ENCODE assay signal across 14 cellular contexts in genomic region chr17:9356488-9356911, GRCh38.
DNase-seq lines count a peak whose midpoint lies in the region; ATAC-seq and TF ChIP-seq lines count a peak whose summit lies in the region.
"Had no signal": no experiment of that assay in that cellular context is flagged by ENCODE, and none has a peak within 500 bp of the region (broad histone marks: within the 10 kb centered on the region; RNA-seq: fewer than 3 reads in every experiment).

No MANE protein-coding gene starts in this region.

- H3K27me3 ChIP-seq in dorsolateral prefrontal cortex: no peaks in the 10 kb centered on the region
- H3K27me3 ChIP-seq in neuronal stem cell (ENCODE audit: control insufficient read depth in 3 of 3, insufficient read depth in 3 of 3, low read depth in 1 of 3, low read length in 3 of 3): no peaks in the 10 kb centered on the region
- no peaks in the 10 kb centered on the region for H3K27me3 ChIP-seq in Peyer's patch
- H3K27me3 ChIP-seq in MM.1S (replicated peaks; ENCODE audit: insufficient read depth, low read length): no peaks in the 10 kb centered on the region

- peaks cover 2 to 7% of the 10 kb centered on the region in 2 donors for H3K4me1 ChIP-seq in neuronal stem cell (ENCODE audit: control insufficient read depth in 2 of 2, insufficient read depth in 1 of 2, low read depth in 1 of 2, low read length in 2 of 2)
- no peaks in the 10 kb centered on the region for H3K4me1 ChIP-seq in Peyer's patch
- H3K4me1 ChIP-seq in MM.1S (ENCODE audit: low read length): no peaks in the 10 kb centered on the region
- H3K4me1 ChIP-seq: Caco-2 had no signal

- no peak overlapping the region for H2AFZ ChIP-seq in neuronal stem cell (ENCODE audit: low read length)
- no peak overlapping the region for H2AFZ ChIP-seq in MM.1S (ENCODE audit: low read length)

- TF ChIP-seq CTCF in dorsolateral prefrontal cortex (IDR thresholded peaks at IDR 0.05 in 54 of 56, conservative IDR thresholded peaks at IDR 0.05 in 2 of 56; ENCODE audit: low read depth in 1 of 56, partially characterized antibody in 56 of 56) (no peak), Peyer's patch (IDR thresholded peaks at IDR 0.05) (no peak), MM.1S (IDR thresholded peaks at IDR 0.05; ENCODE audit: low read length) (no peak)

- peak; percentile 60 for DNase-seq in GDM1 (lab: John Stamatoyannopoulos, UW)
- peak; percentile 56 to 87 for DNase-seq in NCI-H526 (lab: John Stamatoyannopoulos, UW)
- peak in 9 of 10 donors; percentile 21 to 69 (median 57) for DNase-seq in dorsolateral prefrontal cortex
- DNase-seq in neuronal stem cell (ENCODE audit: low spot score): no peak
- DNase-seq in COR-L47 (lab: John Stamatoyannopoulos, UW): no peak
- DNase-seq in Peyer's patch: no peak
- DNase-seq in MM.1S: no peak
- DNase-seq: Caco-2; effector memory CD8-positive, alpha-beta T cell; mammary epithelial cell; NCI-H187; stimulated activated CD4-positive, alpha-beta T cell treated with anti-CD3 and anti-CD28 coated beads, Interleukin-4, amount 100 ng/mL, for 1 hour had no signal

- H3K4me3 ChIP-seq in dorsolateral prefrontal cortex (no peak overlapping the region), neuronal stem cell (ENCODE audit: low read length in 2 of 2) (no peak overlapping the region), Peyer's patch (no peak overlapping the region), MM.1S (ENCODE audit: low read length) (no peak overlapping the region)

- H2BK5ac ChIP-seq in neuronal stem cell (ENCODE audit: low read length): no peak overlapping the region

- H3K18ac ChIP-seq in neuronal stem cell (ENCODE audit: low read length): peak overlapping the region; percentile 44

- no peak overlapping the region for H3K9ac ChIP-seq in neuronal stem cell (ENCODE audit: low read depth, low read length, poor library complexity)
- no peak overlapping the region for H3K9ac ChIP-seq in MM.1S (ENCODE audit: low read length)

- H3K79me2 ChIP-seq in MM.1S (ENCODE audit: low read length): no peaks in the 10 kb centered on the region

- H3K36me3 ChIP-seq in neuronal stem cell (replicated peaks in 1 of 2; ENCODE audit: control insufficient read depth in 2 of 2, insufficient read depth in 2 of 2, low read length in 2 of 2) (no peaks in the 10 kb centered on the region), Peyer's patch (no peaks in the 10 kb centered on the region), MM.1S (replicated peaks; ENCODE audit: insufficient read depth, low read length) (no peaks in the 10 kb centered on the region)

- TF ChIP-seq POLR2A in Peyer's patch (IDR thresholded peaks at IDR 0.05): no peak

- no peak for ATAC-seq in HG02623 (IDR thresholded peaks at IDR 0.05; ENCODE audit: unreplicated experiment)
- ATAC-seq: effector memory CD8-positive, alpha-beta T cell; Panc1 had no signal

- H4K91ac ChIP-seq in neuronal stem cell (ENCODE audit: low read depth, low read length, poor library complexity): no peak overlapping the region

- no peak overlapping the region for H4K8ac ChIP-seq in neuronal stem cell (ENCODE audit: low read depth, low read length)

- no peak overlapping the region for H3K14ac ChIP-seq in neuronal stem cell (ENCODE audit: low read length)

- H2BK15ac ChIP-seq in neuronal stem cell (ENCODE audit: low read length): no peak overlapping the region

- peak overlapping the region; percentile 73 for H3K23ac ChIP-seq in neuronal stem cell (ENCODE audit: low read depth, low read length, poor library complexity)

- H3K4me2 ChIP-seq in neuronal stem cell (ENCODE audit: insufficient read depth, low read length, poor library complexity, severe bottlenecking) (no peak overlapping the region), MM.1S (ENCODE audit: low read depth, low read length) (no peak overlapping the region)

- peak overlapping the region in 46 of 59 donors; percentile 4 to 78 (median 52) for H3K27ac ChIP-seq in dorsolateral prefrontal cortex
- no peak overlapping the region for H3K27ac ChIP-seq in neuronal stem cell (replicated peaks; ENCODE audit: low read length)
- no peak overlapping the region for H3K27ac ChIP-seq in Peyer's patch
- H3K27ac ChIP-seq in MM.1S (ENCODE audit: low read length): no peak overlapping the region

- no peak overlapping the region for H2BK120ac ChIP-seq in neuronal stem cell (ENCODE audit: low read depth, low read length)

- H3K4ac ChIP-seq in neuronal stem cell (ENCODE audit: low read length): no peak overlapping the region

- intact Hi-C loops in dorsolateral prefrontal cortex (cut with DNase I): no loop called here

- no peaks in the 10 kb centered on the region for H3K9me2 ChIP-seq in MM.1S (replicated peaks; ENCODE audit: insufficient read depth, low read length)

- peak overlapping the region; percentile 66 for H2AK5ac ChIP-seq in neuronal stem cell (ENCODE audit: low read depth, low read length)

- H3F3A ChIP-seq in MM.1S (ENCODE audit: insufficient read depth, low read length): no peaks in the 10 kb centered on the region

- H2BK12ac ChIP-seq in neuronal stem cell (ENCODE audit: low read length): no peak overlapping the region

- H4K20me1 ChIP-seq in MM.1S (ENCODE audit: insufficient read depth, low read length): no peaks in the 10 kb centered on the region

- WGBS in neuronal stem cell (ENCODE audit: extremely low coverage in 2 of 2, insufficient read length in 2 of 2, insufficient replicate concordance in 1 of 2), 2 donors: no CpG with 5 or more reads among the region's 3 CpGs

- no peaks in the 10 kb centered on the region for H3K9me3 ChIP-seq in neuronal stem cell (replicated peaks in 1 of 2; ENCODE audit: control insufficient read depth in 2 of 2, insufficient read depth in 1 of 2, low read depth in 1 of 2, low read length in 2 of 2)
- H3K9me3 ChIP-seq in Peyer's patch: no peaks in the 10 kb centered on the region
- H3K9me3 ChIP-seq in MM.1S (replicated peaks; ENCODE audit: insufficient read depth, low read length): no peaks in the 10 kb centered on the region
- H3K9me3 ChIP-seq: Caco-2 had no signal

- H3K79me1 ChIP-seq in neuronal stem cell (ENCODE audit: low read depth, low read length): no peaks in the 10 kb centered on the region

Comparison
In these comparisons a context has a peak if more than half of its experiments do, and no peak if none do; other contexts are left out.
1. DNase-seq: peak in GDM1 (single experiment), NCI-H526 (2 of 2) and dorsolateral prefrontal cortex (9 of 10); none in neuronal stem cell (single experiment), COR-L47 (single experiment), Peyer's patch (0 of 3) and MM.1S (single experiment).
2. H3K27ac ChIP-seq: peak in dorsolateral prefrontal cortex (46 of 59); none in neuronal stem cell (single experiment), Peyer's patch (0 of 4) and MM.1S (single experiment).